In the genomic region with DNA sequence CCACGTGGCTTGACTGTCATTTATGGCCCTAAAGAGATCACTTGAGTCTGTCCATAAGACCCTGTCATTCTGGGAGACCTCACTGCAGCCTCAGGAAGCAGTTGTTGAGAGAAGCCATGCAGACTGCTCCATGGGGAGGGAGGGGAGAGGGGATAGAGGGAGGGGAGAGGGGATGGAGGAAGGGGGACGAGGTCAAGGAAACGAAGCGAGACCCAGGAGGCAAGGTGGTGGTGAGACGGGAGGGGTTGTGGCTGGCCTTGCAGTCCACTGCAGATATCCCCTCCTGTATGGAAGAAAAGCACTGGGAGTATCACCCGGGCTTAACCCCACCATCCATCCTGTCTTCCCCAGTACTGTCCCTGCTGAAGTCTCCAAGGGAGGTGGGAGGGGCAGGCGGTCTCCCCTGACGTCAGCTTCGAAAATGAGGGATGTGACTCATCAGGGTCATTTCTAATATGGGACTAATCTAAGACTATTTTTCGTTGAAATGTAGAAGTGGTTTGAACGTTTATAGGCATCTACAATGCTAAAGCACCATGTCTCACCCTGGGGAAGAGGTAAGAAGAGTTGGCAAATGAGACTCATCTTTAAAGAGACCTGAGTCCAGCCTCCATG, we compare ENCODE assay signal across 1 cellular context.
TF ChIP-seq lines count a peak whose summit lies in the region.

No MANE protein-coding gene starts in this region.

TF ChIP-seq in HepG2, 621 proteins besides CTCF, POLR2A, EP300 and RAD21:
- TF ChIP-seq CREB1 (IDR thresholded peaks at IDR 0.05) (peak; percentile 46; the same call in 1 of the 2 replicates), CREB1 (CRISPR knock-in tag; IDR thresholded peaks at IDR 0.05) (no peak), ZNF670 (CRISPR knock-in tag; IDR thresholded peaks at IDR 0.05; ENCODE audit: borderline replicate concordance) (no peak)
- TF ChIP-seq, protein P1, sequence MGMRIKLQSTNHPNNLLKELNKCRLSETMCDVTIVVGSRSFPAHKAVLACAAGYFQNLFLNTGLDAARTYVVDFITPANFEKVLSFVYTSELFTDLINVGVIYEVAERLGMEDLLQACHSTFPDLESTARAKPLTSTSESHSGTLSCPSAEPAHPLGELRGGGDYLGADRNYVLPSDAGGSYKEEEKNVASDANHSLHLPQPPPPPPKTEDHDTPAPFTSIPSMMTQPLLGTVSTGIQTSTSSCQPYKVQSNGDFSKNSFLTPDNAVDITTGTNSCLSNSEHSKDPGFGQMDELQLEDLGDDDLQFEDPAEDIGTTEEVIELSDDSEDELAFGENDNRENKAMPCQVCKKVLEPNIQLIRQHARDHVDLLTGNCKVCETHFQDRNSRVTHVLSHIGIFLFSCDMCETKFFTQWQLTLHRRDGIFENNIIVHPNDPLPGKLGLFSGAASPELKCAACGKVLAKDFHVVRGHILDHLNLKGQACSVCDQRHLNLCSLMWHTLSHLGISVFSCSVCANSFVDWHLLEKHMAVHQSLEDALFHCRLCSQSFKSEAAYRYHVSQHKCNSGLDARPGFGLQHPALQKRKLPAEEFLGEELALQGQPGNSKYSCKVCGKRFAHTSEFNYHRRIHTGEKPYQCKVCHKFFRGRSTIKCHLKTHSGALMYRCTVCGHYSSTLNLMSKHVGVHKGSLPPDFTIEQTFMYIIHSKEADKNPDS (CRISPR knock-in tag; IDR thresholded peaks at IDR 0.05): no peak
